11 cellular contexts compared by ENCODE assay signal in the genomic region with DNA sequence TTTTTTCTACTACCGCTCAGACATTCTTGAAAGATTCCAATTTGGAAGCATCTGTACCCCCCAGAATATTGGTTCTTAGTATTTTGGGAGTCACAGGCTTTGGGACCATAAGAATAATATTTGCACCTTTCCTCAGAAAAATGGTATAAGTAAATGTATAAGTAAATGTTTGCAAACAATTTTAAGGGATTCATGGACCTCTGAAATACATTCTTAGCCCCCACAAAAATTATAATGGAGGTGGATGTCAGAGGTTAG. TPM values are rescaled to one million over a fixed set of nuclear protein-coding genes. Genes with fewer than 3 reads are reported as not detected.
A peak's percentile ranks its signal among the peaks of the same experiment; 100 is the strongest.
DNase-seq lines count a peak whose midpoint lies in the region; ATAC-seq, FAIRE-seq and TF ChIP-seq lines count a peak whose summit lies in the region.
"Had no signal": no experiment of that assay in that cellular context is flagged by ENCODE, and none has a peak within 500 bp of the region (broad histone marks: within the 10 kb centered on the region; RNA-seq: fewer than 3 reads in every experiment).

No MANE protein-coding gene starts in this region.

- no peak for ATAC-seq in activated CD8-positive, alpha-beta T cell treated with anti-CD3 and anti-CD28 coated beads, Interleukin-2, amount 10 ng/mL, durations not matched to agents 7 days and 5 days
- ATAC-seq in HG03025 (IDR thresholded peaks at IDR 0.05; ENCODE audit: low FRiP score, unreplicated experiment): no peak

- H3K27me3 Mint-ChIP-seq in neural progenitor cell (ENCODE audit: insufficient read depth, low read depth): peaks cover 4% of the 10 kb centered on the region
- no peaks in the 10 kb centered on the region for H3K27me3 Mint-ChIP-seq in activated CD8-positive, alpha-beta T cell treated with anti-CD3 and anti-CD28 coated beads, Interleukin-2, amount 10 ng/mL, durations not matched to agents 7 days and 5 days (ENCODE audit: low read depth)
- H3K27me3 Mint-ChIP-seq: IgD-negative memory B cell had no signal

- H3K9me1 ChIP-seq in endothelial cell of umbilical vein (replicated peaks; ENCODE audit: control insufficient read depth, extremely low read depth, insufficient read depth, low read length): no peaks in the 10 kb centered on the region

- TF ChIP-seq POLR2A in endothelial cell of umbilical vein (IDR thresholded peaks at IDR 0.05; ENCODE audit: low read depth, low read length): no peak

- H3K4me3 Mint-ChIP-seq in neural progenitor cell: no peak overlapping the region
- no peak overlapping the region for H3K4me3 Mint-ChIP-seq in activated CD8-positive, alpha-beta T cell treated with anti-CD3 and anti-CD28 coated beads, Interleukin-2, amount 10 ng/mL, durations not matched to agents 7 days and 5 days
- H3K4me3 Mint-ChIP-seq: activated naive CD4-positive, alpha-beta T cell treated with anti-CD3 and anti-CD28 coated beads for 36 hours; IgD-negative memory B cell; stimulated activated effector memory CD8-positive, alpha-beta T cell treated with anti-CD3 and anti-CD28 coated beads, Interleukin-12 subunit alpha, Interleukin-12 subunit beta, amount 100 ng/mL, for 72 hours had no signal

- H3K4me2 ChIP-seq in Loucy (ENCODE audit: low read depth, low read length, poor library complexity, severe bottlenecking) (peak overlapping the region; percentile 73), endothelial cell of umbilical vein (ENCODE audit: insufficient read depth, low read length) (peak overlapping the region; percentile 100), neural progenitor cell (peak overlapping the region; percentile 95)

- H3K9me3 Mint-ChIP-seq in neural progenitor cell: no peaks in the 10 kb centered on the region
- no peaks in the 10 kb centered on the region for H3K9me3 Mint-ChIP-seq in activated CD8-positive, alpha-beta T cell treated with anti-CD3 and anti-CD28 coated beads, Interleukin-2, amount 10 ng/mL, durations not matched to agents 7 days and 5 days (ENCODE audit: insufficient read depth)
- H3K9me3 Mint-ChIP-seq: IgD-negative memory B cell; stimulated activated effector memory CD8-positive, alpha-beta T cell treated with anti-CD3 and anti-CD28 coated beads, Interleukin-12 subunit alpha, Interleukin-12 subunit beta, amount 100 ng/mL, for 72 hours had no signal

- dilution Hi-C loops in endothelial cell of umbilical vein (cut with MboI; ENCODE audit: extremely low pct_ligation_motif_present, low sequenced_read_pairs): no loop called here

- no peak overlapping the region for H2AFZ ChIP-seq in Loucy (ENCODE audit: low read length)
- no peak overlapping the region for H2AFZ ChIP-seq in endothelial cell of umbilical vein (ENCODE audit: low read depth, low read length)
- no peak overlapping the region for H2AFZ ChIP-seq in neural progenitor cell (replicated peaks)

- POLR2A ChIA-PET in endothelial cell of umbilical vein (lab: Charles Lee): interaction anchor here (0.5 to 1.6 kb wide), 7 partner anchors 13 to 271 kb away, joined by 3 to 7 read pairs (median 4); partner anchors contain the start of gene SDE2
- POLR2A ChIA-PET in activated CD8-positive, alpha-beta T cell treated with anti-CD3 and anti-CD28 coated beads, Interleukin-2, amount 10 ng/mL, durations not matched to agents 7 days and 5 days (lab: Charles Lee): interaction anchor here (0.7 to 4.0 kb wide), 33 partner anchors 8 to 627 kb away, joined by 3 to 50 read pairs (median 5); partner anchors contain the start of genes EPHX1, H3-3A, LBR and LIN9

- H4K20me1 ChIP-seq in Loucy (ENCODE audit: insufficient read depth, low read length, poor library complexity, severe bottlenecking): peaks cover 50% of the 10 kb centered on the region
- peaks cover 5% of the 10 kb centered on the region for H4K20me1 ChIP-seq in endothelial cell of umbilical vein (replicated peaks; ENCODE audit: control insufficient read depth, extremely low read depth, insufficient read depth, low read length)
- peaks cover 47% of the 10 kb centered on the region for H4K20me1 ChIP-seq in neural progenitor cell (ENCODE audit: low read depth)

- H3K9ac ChIP-seq in Loucy (ENCODE audit: low read depth, low read length, poor library complexity, severe bottlenecking) (peak overlapping the region; percentile 96), endothelial cell of umbilical vein (replicated peaks; ENCODE audit: extremely low read depth, insufficient read depth, low read length) (peak overlapping the region; percentile 99), neural progenitor cell (peak overlapping the region; percentile 93)

- TF ChIP-seq CTCF in AG09309 (IDR thresholded peaks at IDR 0.05; ENCODE audit: control insufficient read depth, insufficient read depth, low read depth, low read length, missing control alignments): no peak
- no peak for TF ChIP-seq CTCF in Loucy (conservative IDR thresholded peaks at IDR 0.05; ENCODE audit: low read length)
- no peak for TF ChIP-seq CTCF in endothelial cell of umbilical vein (IDR thresholded peaks at IDR 0.05; ENCODE audit: extremely low read depth in 1 of 2, insufficient read depth in 1 of 2, low read depth in 1 of 2, low read length in 2 of 2)
- no peak for TF ChIP-seq CTCF in neural progenitor cell (IDR thresholded peaks at IDR 0.05)

- no peak for DNase-seq in AG09309 (ENCODE audit: low read depth)
- no peak for DNase-seq in endothelial cell of umbilical vein (ENCODE audit: low read depth, low spot score)
- DNase-seq in neural progenitor cell (ENCODE audit: low spot score): no peak
- no peak for DNase-seq in SIG-M5 treated with dmso at 0.1 percent for 504 hours (lab: John Stamatoyannopoulos, UW; ENCODE audit: unreplicated experiment)
- DNase-seq in activated naive CD4-positive, alpha-beta T cell (lab: John Stamatoyannopoulos, UW): no peak
- DNase-seq in activated CD8-positive, alpha-beta T cell treated with anti-CD3 and anti-CD28 coated beads, Interleukin-2, amount 10 ng/mL, durations not matched to agents 7 days and 5 days: no peak

- H3K27me3 ChIP-seq in Loucy (ENCODE audit: insufficient read depth, low read length, poor library complexity, severe bottlenecking) (no peaks in the 10 kb centered on the region), endothelial cell of umbilical vein (ENCODE audit: control insufficient read depth in 2 of 2, insufficient read depth in 2 of 2, low read length in 2 of 2) (no peaks in the 10 kb centered on the region), neural progenitor cell (no peaks in the 10 kb centered on the region)

- peaks cover 2% of the 10 kb centered on the region; the same call in 1 of the 2 replicates for H3F3A ChIP-seq in Loucy (ENCODE audit: low read depth)
- H3F3A ChIP-seq in neural progenitor cell (ENCODE audit: low read depth): peaks cover 12% of the 10 kb centered on the region

- H3K9me3 ChIP-seq in Loucy (ENCODE audit: insufficient read depth, low read depth, low read length) (no peaks in the 10 kb centered on the region), endothelial cell of umbilical vein (replicated peaks; ENCODE audit: control insufficient read depth, insufficient read depth, low read length) (no peaks in the 10 kb centered on the region), neural progenitor cell (ENCODE audit: low read depth) (no peaks in the 10 kb centered on the region)

- H3K27ac Mint-ChIP-seq in neural progenitor cell: no peak overlapping the region
- no peak overlapping the region for H3K27ac Mint-ChIP-seq in activated CD8-positive, alpha-beta T cell treated with anti-CD3 and anti-CD28 coated beads, Interleukin-2, amount 10 ng/mL, durations not matched to agents 7 days and 5 days
- H3K27ac Mint-ChIP-seq: activated naive CD4-positive, alpha-beta T cell treated with anti-CD3 and anti-CD28 coated beads for 36 hours; IgD-negative memory B cell; stimulated activated effector memory CD8-positive, alpha-beta T cell treated with anti-CD3 and anti-CD28 coated beads, Interleukin-12 subunit alpha, Interleukin-12 subunit beta, amount 100 ng/mL, for 72 hours had no signal

- H3K4me1 ChIP-seq in Loucy (ENCODE audit: insufficient read depth, low read length, poor library complexity, severe bottlenecking) (peaks cover 47% of the 10 kb centered on the region), endothelial cell of umbilical vein (ENCODE audit: control insufficient read depth, extremely low read depth, insufficient read depth, low read length) (peaks cover 28% of the 10 kb centered on the region), neural progenitor cell (peaks cover 33% of the 10 kb centered on the region)

- H3K4me1 Mint-ChIP-seq in neural progenitor cell: peaks cover 32% of the 10 kb centered on the region
- H3K4me1 Mint-ChIP-seq in activated CD8-positive, alpha-beta T cell treated with anti-CD3 and anti-CD28 coated beads, Interleukin-2, amount 10 ng/mL, durations not matched to agents 7 days and 5 days (ENCODE audit: low read depth): peaks cover 30% of the 10 kb centered on the region

- FAIRE-seq in endothelial cell of umbilical vein (lab: Jason Lieb, UNC): no peak

- peak overlapping the region; percentile 95 for H3K27ac ChIP-seq in endothelial cell of umbilical vein (ENCODE audit: insufficient read depth, low read depth, low read length)
- H3K27ac ChIP-seq in neural progenitor cell: peak overlapping the region; percentile 92

- H3K36me3 Mint-ChIP-seq in neural progenitor cell: peaks cover 14% of the 10 kb centered on the region
- H3K36me3 Mint-ChIP-seq in activated CD8-positive, alpha-beta T cell treated with anti-CD3 and anti-CD28 coated beads, Interleukin-2, amount 10 ng/mL, durations not matched to agents 7 days and 5 days (ENCODE audit: low read depth): peaks cover 28% of the 10 kb centered on the region
- H3K36me3 Mint-ChIP-seq: stimulated activated effector memory CD8-positive, alpha-beta T cell treated with anti-CD3 and anti-CD28 coated beads, Interleukin-12 subunit alpha, Interleukin-12 subunit beta, amount 100 ng/mL, for 72 hours had no signal

- peaks cover 6% of the 10 kb centered on the region; the same call in 1 of the 2 replicates for H3K36me3 ChIP-seq in Loucy (ENCODE audit: insufficient read depth, low read length)
- no peaks in the 10 kb centered on the region for H3K36me3 ChIP-seq in endothelial cell of umbilical vein (ENCODE audit: control insufficient read depth in 2 of 2, extremely low read depth in 1 of 2, insufficient read depth in 2 of 2, low read length in 2 of 2)
- peaks cover 10% of the 10 kb centered on the region for H3K36me3 ChIP-seq in neural progenitor cell

- intact Hi-C loops in endothelial cell of umbilical vein (cut with micrococcal nuclease): no loop called here

- no TSS peak for BruUV-seq in endothelial cell of umbilical vein (replicated peaks; lab: Mats Ljungman, UMichigan)

- peaks cover 74% of the 10 kb centered on the region for H3K79me2 ChIP-seq in Loucy (ENCODE audit: insufficient read depth, low read length)
- H3K79me2 ChIP-seq in endothelial cell of umbilical vein (ENCODE audit: control insufficient read depth, insufficient read depth, low read length): peaks cover 54% of the 10 kb centered on the region
- peaks cover 56% of the 10 kb centered on the region for H3K79me2 ChIP-seq in neural progenitor cell (ENCODE audit: low read depth)

- CTCF ChIA-PET in endothelial cell of umbilical vein (lab: Charles Lee): interaction anchor here (0.8 to 3.5 kb wide), 29 partner anchors 10 to 311 kb away, joined by 3 to 29 read pairs (median 6); partner anchors contain the start of genes EPHX1 and TMEM63A
- CTCF ChIA-PET in activated CD8-positive, alpha-beta T cell treated with anti-CD3 and anti-CD28 coated beads, Interleukin-2, amount 10 ng/mL, durations not matched to agents 7 days and 5 days (lab: Charles Lee): interaction anchor here (0.9 to 4.9 kb wide), 20 partner anchors 10 to 351 kb away, joined by 3 to 43 read pairs (median 6); partner anchors contain the start of genes EPHX1, LBR and TMEM63A

- no peaks in the 10 kb centered on the region for H3K9me2 ChIP-seq in Loucy (replicated peaks; ENCODE audit: low read depth, low read length)

- H3K4me3 ChIP-seq in AG09309 (ENCODE audit: control insufficient read depth, low read depth, low read length) (peak overlapping the region; percentile 81), Loucy (ENCODE audit: low read length, poor library complexity, severe bottlenecking) (peak overlapping the region; percentile 89), endothelial cell of umbilical vein (replicated peaks in 1 of 3; ENCODE audit: insufficient read depth in 1 of 3, low read depth in 1 of 3, low read length in 3 of 3) (peak overlapping the region; percentile 68 to 100 (median 83)), neural progenitor cell (peak overlapping the region; percentile 78)

RNA-seq across cellular contexts. Expression of gene SRP9, which starts 0.7 kb away (rescaled TPM):
- total RNA-seq in endothelial cell of umbilical vein: 283 and 292 TPM in 2 replicates
- 217 and 384 TPM in 2 replicates for polyA plus RNA-seq in endothelial cell of umbilical vein
- 269 and 348 TPM in 2 replicates for polyA plus RNA-seq in endothelial cell of umbilical vein (2011; cell fraction: cytosol; rRNA removed)
- 109 and 191 TPM in 2 replicates for polyA plus RNA-seq in endothelial cell of umbilical vein (2011; cell fraction: nucleus; rRNA removed)
- 251 and 296 TPM in 2 replicates for polyA plus RNA-seq in endothelial cell of umbilical vein (2012)
- polyA minus RNA-seq in endothelial cell of umbilical vein: 152 and 194 TPM in 2 replicates
- polyA minus RNA-seq in endothelial cell of umbilical vein (2011; cell fraction: cytosol; rRNA and poly(A)+ RNA removed): 103 TPM
- polyA minus RNA-seq in endothelial cell of umbilical vein (2011; cell fraction: nucleus; rRNA and poly(A)+ RNA removed): 32.3 and 44.7 TPM in 2 replicates
- 751 and 1,104 TPM in 2 replicates for total RNA-seq in neural progenitor cell (ENCODE audit: low replicate concordance)
- total RNA-seq in activated CD8-positive, alpha-beta T cell treated with anti-CD3 and anti-CD28 coated beads, Interleukin-2, amount 10 ng/mL, durations not matched to agents 7 days and 5 days: 100 to 1,000 TPM; 240 to 247 TPM

RNA-seq across cellular contexts. Expression of gene EPHX1, which starts 31.6 kb away (rescaled TPM):
- total RNA-seq in endothelial cell of umbilical vein (19.1 and 23.7 TPM in 2 replicates), neural progenitor cell (ENCODE audit: low replicate concordance) (4.3 and 5.7 TPM in 2 replicates)
- polyA plus RNA-seq in endothelial cell of umbilical vein: 23.2 and 25.2 TPM in 2 replicates
- polyA plus RNA-seq in endothelial cell of umbilical vein (2011; cell fraction: cytosol; rRNA removed): 22.0 and 24.0 TPM in 2 replicates
- polyA plus RNA-seq in endothelial cell of umbilical vein (2011; cell fraction: nucleus; rRNA removed): 16.8 and 20.8 TPM in 2 replicates
- 42.8 and 47.5 TPM in 2 replicates for polyA plus RNA-seq in endothelial cell of umbilical vein (2012)
- 15.1 and 28.6 TPM in 2 replicates for polyA minus RNA-seq in endothelial cell of umbilical vein
- polyA minus RNA-seq in endothelial cell of umbilical vein (2011; cell fraction: cytosol; rRNA and poly(A)+ RNA removed): 10.5 TPM
- 9.9 and 10.0 TPM in 2 replicates for polyA minus RNA-seq in endothelial cell of umbilical vein (2011; cell fraction: nucleus; rRNA and poly(A)+ RNA removed)
- 1 to 10 TPM; 1.5 to 2.0 TPM for total RNA-seq in activated CD8-positive, alpha-beta T cell treated with anti-CD3 and anti-CD28 coated beads, Interleukin-2, amount 10 ng/mL, durations not matched to agents 7 days and 5 days
